ENCODE assay signal across 1 cellular context in the genomic region with DNA sequence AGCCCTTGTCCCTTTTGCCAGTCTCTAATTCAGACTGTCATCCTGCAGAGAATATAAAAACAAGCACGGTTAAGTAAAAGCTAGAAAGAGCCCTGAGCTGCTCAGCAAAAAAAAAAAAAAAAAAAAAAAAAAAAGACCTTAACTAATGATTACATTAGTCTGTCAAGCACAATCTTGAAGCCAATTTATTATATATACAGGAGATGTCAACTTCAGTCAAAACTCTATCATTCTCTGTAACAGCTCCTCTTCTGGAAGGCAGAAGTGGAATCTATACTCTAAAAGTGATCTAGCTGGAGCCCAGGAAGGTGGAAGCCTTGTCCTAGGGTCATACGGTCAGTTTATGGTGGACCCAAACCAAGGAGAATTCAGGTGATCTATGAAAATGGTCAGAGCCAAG.
TF ChIP-seq lines count a peak whose summit lies in the region.

No MANE protein-coding gene starts in this region.

TF ChIP-seq in A549, 52 proteins besides CTCF, POLR2A, EP300 and RAD21 (continued from another document):
- TF ChIP-seq, protein P1, sequence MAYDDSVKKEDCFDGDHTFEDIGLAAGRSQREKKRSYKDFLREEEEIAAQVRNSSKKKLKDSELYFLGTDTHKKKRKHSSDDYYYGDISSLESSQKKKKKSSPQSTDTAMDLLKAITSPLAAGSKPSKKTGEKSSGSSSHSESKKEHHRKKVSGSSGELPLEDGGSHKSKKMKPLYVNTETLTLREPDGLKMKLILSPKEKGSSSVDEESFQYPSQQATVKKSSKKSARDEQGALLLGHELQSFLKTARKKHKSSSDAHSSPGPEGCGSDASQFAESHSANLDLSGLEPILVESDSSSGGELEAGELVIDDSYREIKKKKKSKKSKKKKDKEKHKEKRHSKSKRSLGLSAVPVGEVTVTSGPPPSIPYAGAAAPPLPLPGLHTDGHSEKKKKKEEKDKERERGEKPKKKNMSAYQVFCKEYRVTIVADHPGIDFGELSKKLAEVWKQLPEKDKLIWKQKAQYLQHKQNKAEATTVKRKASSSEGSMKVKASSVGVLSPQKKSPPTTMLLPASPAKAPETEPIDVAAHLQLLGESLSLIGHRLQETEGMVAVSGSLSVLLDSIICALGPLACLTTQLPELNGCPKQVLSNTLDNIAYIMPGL (CRISPR knock-in tag; IDR thresholded peaks at IDR 0.05; ENCODE audit: borderline replicate concordance), result no peak
- no peak for TF ChIP-seq ESRRA (IDR thresholded peaks at IDR 0.05; ENCODE audit: borderline replicate concordance, low read length)
- no peak for TF ChIP-seq TFCP2L1 (CRISPR knock-in tag; IDR thresholded peaks at IDR 0.05)
- TF ChIP-seq HOXA7 (CRISPR knock-in tag; IDR thresholded peaks at IDR 0.05), result no peak
- TF ChIP-seq MAFK (IDR thresholded peaks at IDR 0.05; ENCODE audit: partially characterized antibody), result no peak
- TF ChIP-seq NR3C1 (IDR thresholded peaks at IDR 0.05), result no peak
- no peak for TF ChIP-seq NFE2L2 (conservative IDR thresholded peaks at IDR 0.05; ENCODE audit: low read length)
- no peak for TF ChIP-seq HEYL (CRISPR knock-in tag; IDR thresholded peaks at IDR 0.05)
- TF ChIP-seq PHF8 (IDR thresholded peaks at IDR 0.05; ENCODE audit: borderline replicate concordance, low read depth), result no peak
